25 cellular contexts compared by ENCODE assay signal in genomic region chr17:43199633-43200032, GRCh38. TPM values are rescaled to one million over a fixed set of nuclear protein-coding genes. Genes with fewer than 3 reads are reported as not detected.
"Had no signal": no experiment of that assay in that cellular context is flagged by ENCODE, and none has a peak within 500 bp of the region (broad histone marks: within the 10 kb centered on the region; RNA-seq: fewer than 3 reads in every experiment).

No MANE protein-coding gene starts in this region.

- H3K27me3 ChIP-seq: heart left ventricle, pancreas, stomach, transverse colon had no signal

- ATAC-seq: esophagus mucosa, heart left ventricle, pancreas, right cardiac atrium had no signal

- H3K27ac Mint-ChIP-seq: nephron, progenitor cell of endocrine pancreas had no signal

- H3K4me1 ChIP-seq: heart left ventricle, pancreas, stomach, transverse colon had no signal

- H3K4me3 Mint-ChIP-seq: naive B cell, nephron had no signal

- H3K27ac ChIP-seq: heart left ventricle, pancreas, stomach, thoracic aorta, transverse colon had no signal

- H3K4me3 ChIP-seq: heart left ventricle, pancreas, smooth muscle cell, stomach, thoracic aorta, transverse colon had no signal

- H3K4me2 ChIP-seq: smooth muscle cell had no signal

- H3K4me1 Mint-ChIP-seq: naive B cell, nephron had no signal

- DNase-seq: cortex of kidney; effector memory CD4-positive, alpha-beta T cell; heart left ventricle; hippocampal formation; naive B cell; occipital lobe; pancreas; right cardiac atrium; stimulated activated CD4-positive, alpha-beta T cell treated with anti-CD3 and anti-CD28 coated beads, Interleukin-2, amount 100 ng/mL, for 48 hours; stomach; substantia nigra; transverse colon had no signal

- H3K9me3 ChIP-seq: heart left ventricle, pancreas, stomach, thoracic aorta, transverse colon had no signal

- FAIRE-seq: endometrium, frontal cortex, pancreas had no signal

- H3K9me3 Mint-ChIP-seq: naive B cell, nephron had no signal

- H3K27me3 Mint-ChIP-seq: naive B cell, progenitor cell of endocrine pancreas had no signal

RNA-seq across cellular contexts. Expression of gene CCDC200, which starts 28.8 kb away (rescaled TPM):
- total RNA-seq: esophagus mucosa, fibroblast of lung, frontal cortex, heart left ventricle, kidney epithelial cell, liver, lung microvascular endothelial cell, occipital lobe, progenitor cell of endocrine pancreas, right cardiac atrium, smooth muscle cell, thoracic aorta, transverse colon, ureter had no signal

RNA-seq across cellular contexts. Expression of gene RNU2-1, which starts 34.1 kb away (rescaled TPM):
- total RNA-seq: fibroblast of lung, frontal cortex, glomerular endothelial cell, kidney epithelial cell, liver, lung microvascular endothelial cell, occipital lobe, smooth muscle cell, stomach, thoracic aorta, transverse colon had no signal
